In the genomic region with DNA sequence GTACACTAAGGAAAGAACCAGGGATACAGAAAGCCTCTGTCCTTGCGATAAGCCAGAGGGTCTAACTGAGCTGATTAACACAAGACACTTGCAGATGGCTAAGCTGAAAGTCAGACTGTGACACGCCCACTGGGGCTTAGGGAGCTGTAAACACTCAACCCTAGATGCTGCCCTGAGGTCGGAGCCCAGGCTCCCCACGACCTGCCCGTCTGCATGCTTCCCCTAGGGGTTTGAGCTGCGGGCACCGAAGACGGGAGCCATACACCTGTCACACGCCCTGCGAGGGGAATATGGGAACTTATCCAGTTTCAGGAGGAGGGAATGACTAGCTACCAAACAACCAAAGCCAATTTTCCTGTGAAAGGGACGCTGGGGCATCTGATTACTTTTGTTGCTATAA, we compare ENCODE assay signal across 14 cellular contexts.
DNase-seq lines count a peak whose midpoint lies in the region; ATAC-seq and TF ChIP-seq lines count a peak whose summit lies in the region.
"Had no signal": no experiment of that assay in that cellular context is flagged by ENCODE, and none has a peak within 500 bp of the region (broad histone marks: within the 10 kb centered on the region; RNA-seq: fewer than 3 reads in every experiment).

No MANE protein-coding gene starts in this region.

- no peaks in the 10 kb centered on the region for H3K9me2 ChIP-seq in hepatocyte (replicated peaks; ENCODE audit: insufficient read depth)

- H3K79me2 ChIP-seq in hepatocyte = no peaks in the 10 kb centered on the region

- 66% methylated on average over 11 of the region's 11 CpGs for WGBS in hepatocyte (ENCODE audit: low lambda C conversion rate, missing lambda C conversion rate)

- H3K27me3 ChIP-seq in hepatocyte = no peaks in the 10 kb centered on the region
- no peaks in the 10 kb centered on the region for H3K27me3 ChIP-seq in vagina
- no peaks in the 10 kb centered on the region for H3K27me3 ChIP-seq in lower lobe of right lung (ENCODE audit: low read depth)

- peak overlapping the region; percentile 68 for H3K27ac ChIP-seq in hepatocyte
- peak overlapping the region; percentile 82 for H3K27ac ChIP-seq in vagina
- H3K27ac ChIP-seq in lower lobe of right lung = no peak overlapping the region
- H3K27ac ChIP-seq: HL-60, left lung had no signal

- H4K20me1 ChIP-seq in hepatocyte (ENCODE audit: insufficient read depth, poor library complexity, severe bottlenecking) = no peaks in the 10 kb centered on the region

- no peak for ATAC-seq in lower lobe of right lung
- ATAC-seq in GM21528 (IDR thresholded peaks at IDR 0.05; ENCODE audit: low FRiP score, unreplicated experiment) = no peak

- TF ChIP-seq POLR2A in vagina (IDR thresholded peaks at IDR 0.05) = no peak

- intact Hi-C loops in vagina (cut with DNase I) (no loop called here), lower lobe of right lung (cut with DNase I) (no loop called here)

- DNase-seq in activated effector memory CD4-positive, alpha-beta T cell treated with anti-CD3 and anti-CD28 coated beads, Interleukin-2, amount 50 U/mL, for 16 hours = peak; percentile 39
- DNase-seq in activated effector memory CD4-positive, alpha-beta T cell treated with Interleukin-2 at 50 U/mL for 16 hours = no peak
- DNase-seq in RPMI7951 (ENCODE audit: low read depth) (peak; percentile 28), hepatocyte (ENCODE audit: low spot score) (no peak), vagina (ENCODE audit: extremely low spot score in 2 of 2) (no peak), lower lobe of right lung (no peak), A172 (ENCODE audit: low spot score) (no peak)
- DNase-seq: activated naive CD4-positive, alpha-beta T cell treated with anti-CD3 and anti-CD28 coated beads, Interleukin-2, amount 50 U/mL, for 16 hours; central memory CD4-positive, alpha-beta T cell; left lung; NCI-H1694 had no signal

- H3K36me3 ChIP-seq in hepatocyte (replicated peaks; ENCODE audit: insufficient read depth, low read depth) = no peaks in the 10 kb centered on the region
- H3K36me3 ChIP-seq in vagina = no peaks in the 10 kb centered on the region
- H3K36me3 ChIP-seq in lower lobe of right lung = no peaks in the 10 kb centered on the region
- H3K36me3 ChIP-seq: left lung had no signal

- no peak overlapping the region for H2AFZ ChIP-seq in hepatocyte

- no peak overlapping the region for H3K4me3 ChIP-seq in hepatocyte
- H3K4me3 ChIP-seq in vagina = no peak overlapping the region
- no peak overlapping the region for H3K4me3 ChIP-seq in lower lobe of right lung
- H3K4me3 ChIP-seq: left lung, skin epidermis had no signal

- no peaks in the 10 kb centered on the region for H3K9me3 ChIP-seq in hepatocyte (ENCODE audit: low read depth)
- no peaks in the 10 kb centered on the region for H3K9me3 ChIP-seq in vagina
- no peaks in the 10 kb centered on the region for H3K9me3 ChIP-seq in lower lobe of right lung
- H3K9me3 ChIP-seq: left lung had no signal

- TF ChIP-seq CTCF in hepatocyte (IDR thresholded peaks at IDR 0.05; ENCODE audit: poor library complexity) (no peak), vagina (IDR thresholded peaks at IDR 0.05) (no peak), lower lobe of right lung (IDR thresholded peaks at IDR 0.05) (no peak)

- no peak overlapping the region for H3K4me2 ChIP-seq in hepatocyte

- H3K4me1 ChIP-seq in hepatocyte (ENCODE audit: insufficient read depth) (no peaks in the 10 kb centered on the region), vagina (peaks cover 12% of the 10 kb centered on the region), lower lobe of right lung (no peaks in the 10 kb centered on the region)
- H3K4me1 ChIP-seq: left lung had no signal

Comparison
In these comparisons a context has a peak if more than half of its experiments do, and no peak if none do; other contexts are left out.
1. DNase-seq: peak in activated effector memory CD4-positive, alpha-beta T cell treated with anti-CD3 and anti-CD28 coated beads, Interleukin-2, amount 50 U/mL, for 16 hours (single experiment) and RPMI7951 (single experiment); none in activated effector memory CD4-positive, alpha-beta T cell treated with Interleukin-2 at 50 U/mL for 16 hours (single experiment), hepatocyte (single experiment), vagina (0 of 2), lower lobe of right lung (single experiment) and A172 (single experiment).